Comparison of ENCODE assay signal across 32 cellular contexts in genomic region chr9:123911024-123911423, GRCh38.
"Had no signal": no experiment of that assay in that cellular context is flagged by ENCODE, and none has a peak within 500 bp of the region (broad histone marks: within the 10 kb centered on the region; RNA-seq: fewer than 3 reads in every experiment).

No MANE protein-coding gene starts in this region.

- H3K27ac ChIP-seq: ascending aorta, cardiac muscle cell, WERI-Rb-1 had no signal

- H3K9me3 ChIP-seq: ascending aorta had no signal

- H3K4me3 ChIP-seq: ascending aorta, cardiac muscle cell had no signal

- DNase-seq: activated CD4-positive, alpha-beta memory T cell treated with anti-CD3 and anti-CD28 coated beads, Interleukin-2, amount 10 ng/mL, durations not matched to agents 7 days and 5 days; activated CD4-positive, alpha-beta T cell treated with anti-CD3 and anti-CD28 coated beads for 1 hour; activated CD4-positive, alpha-beta T cell treated with anti-CD3 and anti-CD28 coated beads for 36 hours; activated CD4-positive, alpha-beta T cell treated with anti-CD3 and anti-CD28 coated beads for 48 hours; activated CD4-positive, alpha-beta T cell treated with anti-CD3 and anti-CD28 coated beads, Interleukin-2, amount 10 ng/mL, durations not matched to agents 7 days and 5 days; activated CD4-positive, alpha-beta T cell treated with anti-CD3 and anti-CD28 coated beads, Interleukin-2, amount 50 U/mL, for 48 hours; activated CD4-positive, CD25-positive, alpha-beta regulatory T cell; activated CD8-positive, alpha-beta memory T cell treated with anti-CD3 and anti-CD28 coated beads for 24 hours; activated CD8-positive, alpha-beta memory T cell treated with anti-CD3 and anti-CD28 coated beads, Interleukin-2, amount 10 ng/mL, durations not matched to agents 7 days and 5 days; activated CD8-positive, alpha-beta memory T cell treated with anti-CD3 and anti-CD28 coated beads, Interleukin-2, amount 50 U/mL, for 48 hours; activated CD8-positive, alpha-beta T cell treated with anti-CD3 and anti-CD28 coated beads, Interleukin-2, amount 10 ng/mL, durations not matched to agents 7 days and 5 days; activated effector memory CD4-positive, alpha-beta T cell treated with Interleukin-2 at 50 U/mL for 16 hours; activated gamma-delta T cell; activated naive CD4-positive, alpha-beta T cell treated with anti-CD3 and anti-CD28 coated beads, Interleukin-2, amount 10 ng/mL, durations not matched to agents 7 days and 5 days; activated naive CD4-positive, alpha-beta T cell treated with Interleukin-2 at 50 U/mL for 16 hours; activated naive CD8-positive, alpha-beta T cell treated with anti-CD3 and anti-CD28 coated beads, Interleukin-2, amount 10 ng/mL, durations not matched to agents 7 days and 5 days; activated naive CD8-positive, alpha-beta T cell treated with anti-CD3 and anti-CD28 coated beads, Interleukin-2, amount 50 U/mL, for 24 hours; activated T-cell treated with anti-CD3 and anti-CD28 coated beads, Interleukin-2, amount 50 U/mL, for 24 hours; activated T-cell treated with anti-CD3 and anti-CD28 coated beads, Interleukin-2, amount 50 U/mL, for 48 hours; amygdala; anterior cingulate cortex; caudate nucleus; cerebellar nuclear complex; T-helper 2 cell; T-helper 9 cell; WERI-Rb-1 had no signal

- H3K4me1 ChIP-seq: ascending aorta had no signal

- FAIRE-seq: bronchial epithelial cell, TTC549 had no signal

- H3K27me3 ChIP-seq: ascending aorta, cardiac muscle cell had no signal

- ATAC-seq: activated CD4-positive, alpha-beta T cell treated with anti-CD3 and anti-CD28 coated beads for 36 hours; activated CD4-positive, CD25-positive, alpha-beta regulatory T cell treated with anti-CD3 and anti-CD28 coated beads, Interleukin-2, amount 50 U/mL, for 24 hours; activated CD8-positive, alpha-beta memory T cell treated with anti-CD3 and anti-CD28 coated beads, Interleukin-2, amount 10 ng/mL, durations not matched to agents 7 days and 5 days; activated CD8-positive, alpha-beta T cell treated with anti-CD3 and anti-CD28 coated beads, Interleukin-2, amount 10 ng/mL, durations not matched to agents 7 days and 5 days; activated naive CD8-positive, alpha-beta T cell treated with anti-CD3 and anti-CD28 coated beads, Interleukin-2, amount 50 U/mL, for 24 hours; WTC11 had no signal

- H3K36me3 ChIP-seq: ascending aorta, cardiac muscle cell, WERI-Rb-1 had no signal
